ENCODE assay signal across 10 cellular contexts in the genomic region with DNA sequence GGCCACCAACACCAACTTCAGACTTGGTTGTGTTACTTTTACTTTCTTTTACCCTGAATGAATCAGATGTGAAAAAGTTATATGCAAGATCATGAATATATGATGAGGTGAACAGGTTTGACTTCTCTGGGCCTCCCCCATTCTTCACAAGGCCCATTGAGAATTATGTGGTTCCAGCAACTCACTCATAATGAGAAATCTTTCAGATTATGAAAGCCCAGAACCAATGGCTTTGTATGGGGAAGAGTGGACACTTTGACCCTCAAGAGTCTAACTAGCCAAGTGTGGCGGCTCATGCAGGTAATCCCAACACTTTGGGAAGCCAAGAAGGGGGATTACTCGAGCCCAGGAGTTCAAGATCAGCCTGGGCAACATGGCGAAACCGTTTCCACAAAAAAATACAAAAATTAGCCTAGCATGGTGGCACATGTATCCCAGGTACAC. TPM values are rescaled to one million over a fixed set of nuclear protein-coding genes. Genes with fewer than 3 reads are reported as not detected.
DNase-seq lines count a peak whose midpoint lies in the region; ATAC-seq lines count a peak whose summit lies in the region.
"Had no signal": no experiment of that assay in that cellular context is flagged by ENCODE, and none has a peak within 500 bp of the region (broad histone marks: within the 10 kb centered on the region; RNA-seq: fewer than 3 reads in every experiment).

No MANE protein-coding gene starts in this region.

- H3K4me1 Mint-ChIP-seq in activated CD4-positive, alpha-beta T cell treated with anti-CD3 and anti-CD28 coated beads for 36 hours, result peaks cover 49% of the 10 kb centered on the region
- H3K4me1 Mint-ChIP-seq in memory B cell, result peaks cover 21% of the 10 kb centered on the region
- peaks cover 41% of the 10 kb centered on the region for H3K4me1 Mint-ChIP-seq in activated T-helper 1 cell treated with anti-CD3 and anti-CD28 coated beads, Interleukin-12 subunit alpha, Interleukin-12 subunit beta, Interleukin-2, Interleukin-4 antibody, amounts not matched to agents 30 ng/mL and 10 ng/mL and 1 ng/mL, durations not matched to agents 14 hours and 24 hours and 36 hours (ENCODE audit: low read depth)

- no peak overlapping the region for H3K23ac ChIP-seq in mesendoderm (ENCODE audit: low read length)

- no peak overlapping the region for H3K56ac ChIP-seq in mesendoderm (ENCODE audit: low read length)

- H3K9me3 Mint-ChIP-seq in activated CD4-positive, alpha-beta T cell treated with anti-CD3 and anti-CD28 coated beads for 36 hours (ENCODE audit: low read depth), result no peaks in the 10 kb centered on the region
- no peaks in the 10 kb centered on the region for H3K9me3 Mint-ChIP-seq in memory B cell
- no peaks in the 10 kb centered on the region for H3K9me3 Mint-ChIP-seq in activated T-helper 1 cell treated with anti-CD3 and anti-CD28 coated beads, Interleukin-12 subunit alpha, Interleukin-12 subunit beta, Interleukin-2, Interleukin-4 antibody, amounts not matched to agents 30 ng/mL and 10 ng/mL and 1 ng/mL, durations not matched to agents 14 hours and 24 hours and 36 hours

- H2BK5ac ChIP-seq in mesendoderm (ENCODE audit: low read length), result no peak overlapping the region

- H3K79me1 ChIP-seq in mesendoderm (ENCODE audit: low read length), result no peaks in the 10 kb centered on the region

- H3K36me3 ChIP-seq in mesendoderm (ENCODE audit: control insufficient read depth, insufficient read depth, low read length), result no peaks in the 10 kb centered on the region
- H3K36me3 ChIP-seq: ovary had no signal

- no peaks in the 10 kb centered on the region for H3K79me2 ChIP-seq in mesendoderm (ENCODE audit: control insufficient read depth, insufficient read depth, low read length)

- H3K36me3 Mint-ChIP-seq in activated CD4-positive, alpha-beta T cell treated with anti-CD3 and anti-CD28 coated beads for 36 hours (ENCODE audit: low read depth), result peaks cover 45% of the 10 kb centered on the region
- H3K36me3 Mint-ChIP-seq in memory B cell, result peaks cover 14% of the 10 kb centered on the region
- peaks cover 43% of the 10 kb centered on the region for H3K36me3 Mint-ChIP-seq in activated T-helper 1 cell treated with anti-CD3 and anti-CD28 coated beads, Interleukin-12 subunit alpha, Interleukin-12 subunit beta, Interleukin-2, Interleukin-4 antibody, amounts not matched to agents 30 ng/mL and 10 ng/mL and 1 ng/mL, durations not matched to agents 14 hours and 24 hours and 36 hours (ENCODE audit: low read depth)

- no peaks in the 10 kb centered on the region for H3K4me1 ChIP-seq in mesendoderm (ENCODE audit: control insufficient read depth, low read depth, low read length)

- H3K18ac ChIP-seq in mesendoderm (ENCODE audit: low read length), result no peak overlapping the region

- H3K4ac ChIP-seq in mesendoderm (ENCODE audit: low read depth, low read length), result no peak overlapping the region

- peak overlapping the region; percentile 51 for H3K27ac Mint-ChIP-seq in activated CD4-positive, alpha-beta T cell treated with anti-CD3 and anti-CD28 coated beads for 36 hours
- peak overlapping the region; percentile 71 for H3K27ac Mint-ChIP-seq in memory B cell
- no peak overlapping the region for H3K27ac Mint-ChIP-seq in activated T-helper 1 cell treated with anti-CD3 and anti-CD28 coated beads, Interleukin-12 subunit alpha, Interleukin-12 subunit beta, Interleukin-2, Interleukin-4 antibody, amounts not matched to agents 30 ng/mL and 10 ng/mL and 1 ng/mL, durations not matched to agents 14 hours and 24 hours and 36 hours

- intact Hi-C loops in activated CD4-positive, alpha-beta T cell treated with anti-CD3 and anti-CD28 coated beads for 36 hours (cut with DNase I, micrococcal nuclease), result loop anchor here (1.0 kb wide), 4 partner anchors 15 to 176 kb away; no protein-coding TSS in a partner anchor
- intact Hi-C loops in activated T-helper 1 cell treated with anti-CD3 and anti-CD28 coated beads, Interleukin-12 subunit alpha, Interleukin-12 subunit beta, Interleukin-2, Interleukin-4 antibody, amounts not matched to agents 30 ng/mL and 10 ng/mL and 1 ng/mL, durations not matched to agents 14 hours and 24 hours and 36 hours (cut with micrococcal nuclease), result loop anchor here (1.0 kb wide), 4 partner anchors 15 to 49 kb away; no protein-coding TSS in a partner anchor

- ATAC-seq in activated CD4-positive, alpha-beta T cell treated with anti-CD3 and anti-CD28 coated beads for 36 hours, result peak; percentile 89
- ATAC-seq in GM21390 (IDR thresholded peaks at IDR 0.05; ENCODE audit: unreplicated experiment) (peak; percentile 55), HG03108 (IDR thresholded peaks at IDR 0.05; ENCODE audit: unreplicated experiment) (peak; percentile 54), memory B cell (ENCODE audit: low read depth) (no peak)

- no peaks in the 10 kb centered on the region for H3K27me3 Mint-ChIP-seq in activated CD4-positive, alpha-beta T cell treated with anti-CD3 and anti-CD28 coated beads for 36 hours
- no peaks in the 10 kb centered on the region for H3K27me3 Mint-ChIP-seq in memory B cell
- no peaks in the 10 kb centered on the region for H3K27me3 Mint-ChIP-seq in activated T-helper 1 cell treated with anti-CD3 and anti-CD28 coated beads, Interleukin-12 subunit alpha, Interleukin-12 subunit beta, Interleukin-2, Interleukin-4 antibody, amounts not matched to agents 30 ng/mL and 10 ng/mL and 1 ng/mL, durations not matched to agents 14 hours and 24 hours and 36 hours (ENCODE audit: insufficient read depth)

- H4K5ac ChIP-seq in mesendoderm (ENCODE audit: low read length), result no peak overlapping the region

- no peak overlapping the region for H4K8ac ChIP-seq in mesendoderm (ENCODE audit: low read depth, low read length)

- POLR2A ChIA-PET in activated CD4-positive, alpha-beta T cell treated with anti-CD3 and anti-CD28 coated beads for 36 hours (lab: Charles Lee), result no interaction called here

- H3K9ac ChIP-seq in mesendoderm (ENCODE audit: low read length), result no peak overlapping the region

- CTCF ChIA-PET in activated CD4-positive, alpha-beta T cell treated with anti-CD3 and anti-CD28 coated beads for 36 hours (lab: Charles Lee), result interaction anchor here (0.7 kb wide), 1 partner anchor 14 kb away, joined by 3 read pairs; no protein-coding TSS in a partner anchor

- H3K4me2 ChIP-seq in mesendoderm (ENCODE audit: low read length), result no peak overlapping the region

- no peak overlapping the region for H3K4me3 Mint-ChIP-seq in activated CD4-positive, alpha-beta T cell treated with anti-CD3 and anti-CD28 coated beads for 36 hours
- H3K4me3 Mint-ChIP-seq in memory B cell, result no peak overlapping the region
- no peak overlapping the region for H3K4me3 Mint-ChIP-seq in activated T-helper 1 cell treated with anti-CD3 and anti-CD28 coated beads, Interleukin-12 subunit alpha, Interleukin-12 subunit beta, Interleukin-2, Interleukin-4 antibody, amounts not matched to agents 30 ng/mL and 10 ng/mL and 1 ng/mL, durations not matched to agents 14 hours and 24 hours and 36 hours

- H2AK5ac ChIP-seq in mesendoderm (ENCODE audit: low read length), result no peak overlapping the region

- H2BK15ac ChIP-seq in mesendoderm (replicated peaks; ENCODE audit: low read depth), result no peak overlapping the region

- H3K27me3 ChIP-seq in mesendoderm (ENCODE audit: insufficient read depth, low read length, poor library complexity), result no peaks in the 10 kb centered on the region
- H3K27me3 ChIP-seq: ovary had no signal

- H3K4me3 ChIP-seq in mesendoderm (ENCODE audit: low read length), result no peak overlapping the region
- H3K4me3 ChIP-seq: ovary had no signal

- H3K27ac ChIP-seq in mesendoderm (ENCODE audit: low read depth, low read length), result no peak overlapping the region
- H3K27ac ChIP-seq: ovary had no signal

- no CpG with 5 or more reads among the region's 4 CpGs for WGBS in mesendoderm (ENCODE audit: extremely low coverage, insufficient coverage, low lambda C conversion rate)

- H2BK120ac ChIP-seq in mesendoderm (ENCODE audit: low read depth, low read length), result no peak overlapping the region

- peak; percentile 46 for DNase-seq in activated CD4-positive, alpha-beta T cell treated with anti-CD3 and anti-CD28 coated beads for 36 hours
- DNase-seq in activated CD4-positive, alpha-beta T cell treated with anti-CD3 and anti-CD28 coated beads, Interleukin-2, amount 50 U/mL, for 4 hours, result no peak
- DNase-seq in memory B cell (ENCODE audit: low spot score in 2 of 2) (no peak), HPDE6-E6E7 (ENCODE audit: extremely low spot score) (no peak), mesendoderm (no peak)
- DNase-seq in activated T-helper 1 cell treated with anti-CD3 and anti-CD28 coated beads, Interleukin-12 subunit alpha, Interleukin-12 subunit beta, Interleukin-2, Interleukin-4 antibody, amounts not matched to agents 30 ng/mL and 10 ng/mL and 1 ng/mL, durations not matched to agents 14 hours and 24 hours and 36 hours (ENCODE audit: low spot score), result no peak
- DNase-seq: NCI-H446, ovary had no signal

RNA-seq across cellular contexts. Expression of a gene that starts 16.1 kb away (rescaled TPM):
- 10 to 100 TPM; 45.8 to 46.7 TPM for total RNA-seq in activated CD4-positive, alpha-beta T cell treated with anti-CD3 and anti-CD28 coated beads for 36 hours
- total RNA-seq in activated T-helper 1 cell treated with anti-CD3 and anti-CD28 coated beads, Interleukin-12 subunit alpha, Interleukin-12 subunit beta, Interleukin-2, Interleukin-4 antibody, amounts not matched to agents 30 ng/mL and 10 ng/mL and 1 ng/mL, durations not matched to agents 14 hours and 24 hours and 36 hours, result 37.7 and 40.7 TPM in 2 replicates
- polyA plus RNA-seq in mesendoderm (2013, experiment 1 of 2), result 0.79 TPM
- polyA plus RNA-seq in mesendoderm (2013, experiment 2 of 2), result 0.71 TPM

RNA-seq across cellular contexts. Expression of a gene that starts 43.5 kb away (rescaled TPM):
- 10 to 100 TPM; 57.3 to 60.7 TPM for total RNA-seq in activated CD4-positive, alpha-beta T cell treated with anti-CD3 and anti-CD28 coated beads for 36 hours
- total RNA-seq in activated T-helper 1 cell treated with anti-CD3 and anti-CD28 coated beads, Interleukin-12 subunit alpha, Interleukin-12 subunit beta, Interleukin-2, Interleukin-4 antibody, amounts not matched to agents 30 ng/mL and 10 ng/mL and 1 ng/mL, durations not matched to agents 14 hours and 24 hours and 36 hours, result 52.9 and 54.4 TPM in 2 replicates
- polyA plus RNA-seq in mesendoderm (2013, experiment 1 of 2), result 0.03 TPM
- polyA plus RNA-seq in mesendoderm (2013, experiment 2 of 2), result 0.03 TPM
